2 cellular contexts compared by ENCODE assay signal in the genomic region with DNA sequence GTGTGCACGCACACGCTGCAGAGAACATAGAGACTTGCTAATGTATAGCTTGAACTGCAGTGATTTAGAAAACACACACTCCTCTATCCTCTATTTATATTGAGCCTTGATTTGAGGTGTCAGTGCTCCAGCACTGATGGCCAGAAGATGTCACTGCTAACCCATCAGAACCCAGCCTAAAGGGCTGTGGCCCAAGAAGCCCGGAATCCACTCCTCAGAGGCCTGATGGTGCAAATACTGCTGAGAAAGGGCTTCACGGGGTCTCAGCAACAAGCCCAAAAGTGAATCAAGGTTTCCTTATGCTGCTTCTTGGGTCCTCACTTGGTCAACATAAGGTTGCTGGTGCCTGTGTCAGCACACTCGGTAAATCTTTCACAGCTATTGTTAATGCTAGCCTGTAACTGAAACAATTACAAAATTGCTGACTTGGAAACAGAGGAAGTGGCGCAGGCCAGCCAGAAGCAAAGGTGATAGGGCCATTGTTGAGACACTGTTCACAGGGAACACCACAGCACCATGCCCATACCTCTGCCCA.
A peak's percentile ranks its signal among the peaks of the same experiment; 100 is the strongest.
TF ChIP-seq lines count a peak whose summit lies in the region.

No MANE protein-coding gene starts in this region.

TF ChIP-seq in Ishikawa, 13 proteins besides CTCF, POLR2A, EP300 and RAD21 (continued from another document):
- TF ChIP-seq, protein P1, sequence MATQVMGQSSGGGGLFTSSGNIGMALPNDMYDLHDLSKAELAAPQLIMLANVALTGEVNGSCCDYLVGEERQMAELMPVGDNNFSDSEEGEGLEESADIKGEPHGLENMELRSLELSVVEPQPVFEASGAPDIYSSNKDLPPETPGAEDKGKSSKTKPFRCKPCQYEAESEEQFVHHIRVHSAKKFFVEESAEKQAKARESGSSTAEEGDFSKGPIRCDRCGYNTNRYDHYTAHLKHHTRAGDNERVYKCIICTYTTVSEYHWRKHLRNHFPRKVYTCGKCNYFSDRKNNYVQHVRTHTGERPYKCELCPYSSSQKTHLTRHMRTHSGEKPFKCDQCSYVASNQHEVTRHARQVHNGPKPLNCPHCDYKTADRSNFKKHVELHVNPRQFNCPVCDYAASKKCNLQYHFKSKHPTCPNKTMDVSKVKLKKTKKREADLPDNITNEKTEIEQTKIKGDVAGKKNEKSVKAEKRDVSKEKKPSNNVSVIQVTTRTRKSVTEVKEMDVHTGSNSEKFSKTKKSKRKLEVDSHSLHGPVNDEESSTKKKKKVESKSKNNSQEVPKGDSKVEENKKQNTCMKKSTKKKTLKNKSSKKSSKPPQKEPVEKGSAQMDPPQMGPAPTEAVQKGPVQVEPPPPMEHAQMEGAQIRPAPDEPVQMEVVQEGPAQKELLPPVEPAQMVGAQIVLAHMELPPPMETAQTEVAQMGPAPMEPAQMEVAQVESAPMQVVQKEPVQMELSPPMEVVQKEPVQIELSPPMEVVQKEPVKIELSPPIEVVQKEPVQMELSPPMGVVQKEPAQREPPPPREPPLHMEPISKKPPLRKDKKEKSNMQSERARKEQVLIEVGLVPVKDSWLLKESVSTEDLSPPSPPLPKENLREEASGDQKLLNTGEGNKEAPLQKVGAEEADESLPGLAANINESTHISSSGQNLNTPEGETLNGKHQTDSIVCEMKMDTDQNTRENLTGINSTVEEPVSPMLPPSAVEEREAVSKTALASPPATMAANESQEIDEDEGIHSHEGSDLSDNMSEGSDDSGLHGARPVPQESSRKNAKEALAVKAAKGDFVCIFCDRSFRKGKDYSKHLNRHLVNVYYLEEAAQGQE (IDR thresholded peaks at IDR 0.05; ENCODE audit: low read depth), result no peak

TF ChIP-seq in GM12878, 131 proteins besides CTCF, POLR2A, EP300 and RAD21 (continued from another document):
- TF ChIP-seq, protein P2, sequence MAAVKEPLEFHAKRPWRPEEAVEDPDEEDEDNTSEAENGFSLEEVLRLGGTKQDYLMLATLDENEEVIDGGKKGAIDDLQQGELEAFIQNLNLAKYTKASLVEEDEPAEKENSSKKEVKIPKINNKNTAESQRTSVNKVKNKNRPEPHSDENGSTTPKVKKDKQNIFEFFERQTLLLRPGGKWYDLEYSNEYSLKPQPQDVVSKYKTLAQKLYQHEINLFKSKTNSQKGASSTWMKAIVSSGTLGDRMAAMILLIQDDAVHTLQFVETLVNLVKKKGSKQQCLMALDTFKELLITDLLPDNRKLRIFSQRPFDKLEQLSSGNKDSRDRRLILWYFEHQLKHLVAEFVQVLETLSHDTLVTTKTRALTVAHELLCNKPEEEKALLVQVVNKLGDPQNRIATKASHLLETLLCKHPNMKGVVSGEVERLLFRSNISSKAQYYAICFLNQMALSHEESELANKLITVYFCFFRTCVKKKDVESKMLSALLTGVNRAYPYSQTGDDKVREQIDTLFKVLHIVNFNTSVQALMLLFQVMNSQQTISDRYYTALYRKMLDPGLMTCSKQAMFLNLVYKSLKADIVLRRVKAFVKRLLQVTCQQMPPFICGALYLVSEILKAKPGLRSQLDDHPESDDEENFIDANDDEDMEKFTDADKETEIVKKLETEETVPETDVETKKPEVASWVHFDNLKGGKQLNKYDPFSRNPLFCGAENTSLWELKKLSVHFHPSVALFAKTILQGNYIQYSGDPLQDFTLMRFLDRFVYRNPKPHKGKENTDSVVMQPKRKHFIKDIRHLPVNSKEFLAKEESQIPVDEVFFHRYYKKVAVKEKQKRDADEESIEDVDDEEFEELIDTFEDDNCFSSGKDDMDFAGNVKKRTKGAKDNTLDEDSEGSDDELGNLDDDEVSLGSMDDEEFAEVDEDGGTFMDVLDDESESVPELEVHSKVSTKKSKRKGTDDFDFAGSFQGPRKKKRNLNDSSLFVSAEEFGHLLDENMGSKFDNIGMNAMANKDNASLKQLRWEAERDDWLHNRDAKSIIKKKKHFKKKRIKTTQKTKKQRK (IDR thresholded peaks at IDR 0.05; ENCODE audit: low read depth, low read length), result no peak
- TF ChIP-seq EZH2 (IDR thresholded peaks at IDR 0.05; ENCODE audit: borderline replicate concordance, control insufficient read depth, low read depth, low read length) (no peak), SMARCA5 (IDR thresholded peaks at IDR 0.05) (peak; percentile 44; the same call in 1 of the 2 replicates), SMC3 (IDR thresholded peaks at IDR 0.05; ENCODE audit: borderline replicate concordance, low read length) (peak; percentile 84), HDGF (IDR thresholded peaks at IDR 0.05) (no peak)
